23 cellular contexts compared by ENCODE assay signal in the genomic region with DNA sequence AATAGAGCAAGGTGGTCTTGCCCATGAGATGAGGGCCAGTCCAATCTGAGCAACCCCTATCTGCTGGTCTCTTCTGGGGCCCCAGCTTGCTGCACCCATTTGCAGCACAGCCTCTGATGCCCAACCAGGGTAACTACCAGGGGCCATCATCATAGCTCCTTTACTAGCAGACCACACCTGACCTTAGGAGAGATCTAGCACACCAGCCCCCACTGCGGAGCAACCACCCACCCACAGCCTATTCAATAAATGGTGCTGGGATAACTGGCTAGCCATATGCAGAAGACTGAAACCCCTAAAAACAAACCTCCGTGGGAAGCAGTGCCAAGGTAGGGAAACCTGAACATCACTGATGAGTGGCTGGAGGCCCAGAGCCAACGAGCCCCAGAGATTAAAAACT.
"Had no signal": no experiment of that assay in that cellular context is flagged by ENCODE, and none has a peak within 500 bp of the region (broad histone marks: within the 10 kb centered on the region; RNA-seq: fewer than 3 reads in every experiment).

No MANE protein-coding gene starts in this region.

- H3K36me3 Mint-ChIP-seq: stimulated activated naive B cell treated with anti-CD40 and anti-IgM and Interleukin-4, amounts not matched to agents 10 μg/mL and 1 μg/mL and 100 μg/mL, for 72 hours; type B pancreatic cell had no signal

- H3K4me3 Mint-ChIP-seq: stimulated activated naive B cell treated with anti-CD40 and anti-IgM and Interleukin-4, amounts not matched to agents 10 μg/mL and 1 μg/mL and 100 μg/mL, for 72 hours; stimulated activated naive CD8-positive, alpha-beta T cell treated with anti-CD3 and anti-CD28 coated beads, Interleukin-15, amount 100 ng/mL, for 72 hours; stimulated activated naive CD8-positive, alpha-beta T cell treated with anti-CD3 and anti-CD28 coated beads, Interleukin-15, Interleukin-2, amounts not matched to agents 100 ng/mL and 50 ng/mL, for 24 hours; type B pancreatic cell had no signal

- H3K9me3 Mint-ChIP-seq: stimulated activated naive CD8-positive, alpha-beta T cell treated with anti-CD3 and anti-CD28 coated beads, Interleukin-15, amount 100 ng/mL, for 72 hours; stimulated activated naive CD8-positive, alpha-beta T cell treated with anti-CD3 and anti-CD28 coated beads, Interleukin-15, Interleukin-2, amounts not matched to agents 100 ng/mL and 50 ng/mL, for 24 hours; type B pancreatic cell had no signal

- H3K27ac Mint-ChIP-seq: stimulated activated naive B cell treated with anti-CD40 and anti-IgM and Interleukin-4, amounts not matched to agents 10 μg/mL and 1 μg/mL and 100 μg/mL, for 72 hours; stimulated activated naive CD8-positive, alpha-beta T cell treated with anti-CD3 and anti-CD28 coated beads, Interleukin-15, amount 100 ng/mL, for 72 hours; stimulated activated naive CD8-positive, alpha-beta T cell treated with anti-CD3 and anti-CD28 coated beads, Interleukin-15, Interleukin-2, amounts not matched to agents 100 ng/mL and 50 ng/mL, for 24 hours; type B pancreatic cell had no signal

- ATAC-seq: stimulated activated naive B cell treated with anti-CD40 and anti-IgM and Interleukin-4, amounts not matched to agents 10 μg/mL and 1 μg/mL and 100 μg/mL, for 72 hours; stimulated activated naive CD8-positive, alpha-beta T cell treated with anti-CD3 and anti-CD28 coated beads, Interleukin-15, amount 100 ng/mL, for 72 hours; stimulated activated naive CD8-positive, alpha-beta T cell treated with anti-CD3 and anti-CD28 coated beads, Interleukin-15, Interleukin-2, amounts not matched to agents 100 U/mL and 50 U/mL, for 24 hours; upper lobe of right lung had no signal

- H3K27me3 Mint-ChIP-seq: type B pancreatic cell had no signal

- DNase-seq: stimulated activated CD4-positive, alpha-beta T cell treated with anti-CD3 and anti-CD28 coated beads, Interleukin-2, amount 100 ng/mL, for 24 hours; stimulated activated CD4-positive, alpha-beta T cell treated with anti-CD3 and anti-CD28 coated beads, Interleukin-2, amount 100 ng/mL, for 48 hours; stimulated activated CD4-positive, alpha-beta T cell treated with anti-CD3 and anti-CD28 coated beads, Interleukin-4, amount 100 ng/mL, for 1 hour; stimulated activated CD4-positive, alpha-beta T cell treated with anti-CD3 and anti-CD28 coated beads, Interleukin-4, amount 100 ng/mL, for 24 hours; stimulated activated CD4-positive, alpha-beta T cell treated with anti-CD3 and anti-CD28 coated beads, Interleukin-4, amount 100 ng/mL, for 4 hours; stimulated activated CD8-positive, alpha-beta memory T cell treated with anti-CD3 and anti-CD28 coated beads, Interleukin-4, amount 100 ng/mL, for 48 hours; stimulated activated naive B cell treated with anti-CD40 and anti-IgM and Interleukin-4, amounts not matched to agents 10 μg/mL and 1 μg/mL and 100 μg/mL, for 72 hours; stimulated activated naive CD4-positive, alpha-beta T cell; stimulated activated naive CD4-positive, alpha-beta T cell treated with Interleukin-2 at 50 U/mL for 16 hours; stimulated activated naive CD8-positive, alpha-beta T cell treated with anti-CD3 and anti-CD28 coated beads, Interleukin-15, amount 100 ng/mL, for 72 hours; stimulated activated naive CD8-positive, alpha-beta T cell treated with anti-CD3 and anti-CD28 coated beads, Interleukin-15, Interleukin-2, amounts not matched to agents 100 U/mL and 50 U/mL, for 24 hours; stomach; substantia nigra; testis; thyroid gland; tibial artery; transverse colon; trophoblast cell; upper lobe of left lung; upper lobe of right lung; uterus had no signal
